Comparison of ENCODE assay signal across 3 cellular contexts in the genomic region with DNA sequence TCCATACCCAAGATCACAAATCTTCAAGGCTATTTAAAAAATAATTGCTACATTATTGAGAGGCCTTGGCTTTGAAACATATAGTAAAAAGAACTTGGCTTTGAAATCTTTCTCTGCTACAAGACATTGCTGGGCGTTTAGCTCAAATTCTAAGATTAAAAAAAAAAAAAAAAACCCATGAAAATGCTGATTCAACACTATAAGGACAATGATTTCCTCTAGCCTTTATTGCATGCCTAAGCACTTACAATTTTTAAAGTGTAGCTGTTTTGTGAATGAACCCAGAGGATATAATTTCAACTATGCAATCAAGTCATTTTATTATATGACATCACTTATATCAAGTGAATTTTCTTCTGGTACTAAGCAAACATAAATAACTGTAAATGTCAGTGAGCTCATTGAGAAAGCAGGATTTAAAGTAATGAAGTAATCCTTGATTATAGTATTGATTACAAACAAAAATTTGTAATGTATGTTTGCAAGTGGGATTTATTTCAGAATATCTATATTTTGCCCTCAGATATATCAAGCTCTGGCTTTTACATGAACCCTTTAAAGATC.
TF ChIP-seq lines count a peak whose summit lies in the region.

No MANE protein-coding gene starts in this region.

TF ChIP-seq in A549, 52 proteins besides CTCF, POLR2A, EP300 and RAD21:
- TF ChIP-seq CEBPB (IDR thresholded peaks at IDR 0.05) (no peak), MAFK (IDR thresholded peaks at IDR 0.05; ENCODE audit: partially characterized antibody) (peak; percentile 62)

TF ChIP-seq in HEK293, 187 proteins besides CTCF, POLR2A, EP300 and RAD21 (continues in another document):
- TF ChIP-seq YY1 (tag by site-specific recombination; IDR thresholded peaks at IDR 0.05) (no peak), ZNF155 (tag by site-specific recombination; IDR thresholded peaks at IDR 0.05) (no peak), ZNF26 (tag by site-specific recombination; IDR thresholded peaks at IDR 0.05) (no peak), MEIS1 (CRISPR knock-in tag; IDR thresholded peaks at IDR 0.05; ENCODE audit: borderline replicate concordance) (no peak), YY2 (tag by site-specific recombination; IDR thresholded peaks at IDR 0.05) (no peak), ZNF529 (tag by site-specific recombination; IDR thresholded peaks at IDR 0.05; ENCODE audit: insufficient replicate concordance) (no peak), ZNF518A (tag by site-specific recombination; conservative IDR thresholded peaks at IDR 0.05; ENCODE audit: low read depth) (no peak)
- TF ChIP-seq, protein P1, sequence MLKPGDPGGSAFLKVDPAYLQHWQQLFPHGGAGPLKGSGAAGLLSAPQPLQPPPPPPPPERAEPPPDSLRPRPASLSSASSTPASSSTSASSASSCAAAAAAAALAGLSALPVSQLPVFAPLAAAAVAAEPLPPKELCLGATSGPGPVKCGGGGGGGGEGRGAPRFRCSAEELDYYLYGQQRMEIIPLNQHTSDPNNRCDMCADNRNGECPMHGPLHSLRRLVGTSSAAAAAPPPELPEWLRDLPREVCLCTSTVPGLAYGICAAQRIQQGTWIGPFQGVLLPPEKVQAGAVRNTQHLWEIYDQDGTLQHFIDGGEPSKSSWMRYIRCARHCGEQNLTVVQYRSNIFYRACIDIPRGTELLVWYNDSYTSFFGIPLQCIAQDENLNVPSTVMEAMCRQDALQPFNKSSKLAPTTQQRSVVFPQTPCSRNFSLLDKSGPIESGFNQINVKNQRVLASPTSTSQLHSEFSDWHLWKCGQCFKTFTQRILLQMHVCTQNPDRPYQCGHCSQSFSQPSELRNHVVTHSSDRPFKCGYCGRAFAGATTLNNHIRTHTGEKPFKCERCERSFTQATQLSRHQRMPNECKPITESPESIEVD (tag by site-specific recombination; IDR thresholded peaks at IDR 0.05), result 0 out of 2 replicates have a peak, but pooled peaks have one; percentile 20
- TF ChIP-seq, protein P2, sequence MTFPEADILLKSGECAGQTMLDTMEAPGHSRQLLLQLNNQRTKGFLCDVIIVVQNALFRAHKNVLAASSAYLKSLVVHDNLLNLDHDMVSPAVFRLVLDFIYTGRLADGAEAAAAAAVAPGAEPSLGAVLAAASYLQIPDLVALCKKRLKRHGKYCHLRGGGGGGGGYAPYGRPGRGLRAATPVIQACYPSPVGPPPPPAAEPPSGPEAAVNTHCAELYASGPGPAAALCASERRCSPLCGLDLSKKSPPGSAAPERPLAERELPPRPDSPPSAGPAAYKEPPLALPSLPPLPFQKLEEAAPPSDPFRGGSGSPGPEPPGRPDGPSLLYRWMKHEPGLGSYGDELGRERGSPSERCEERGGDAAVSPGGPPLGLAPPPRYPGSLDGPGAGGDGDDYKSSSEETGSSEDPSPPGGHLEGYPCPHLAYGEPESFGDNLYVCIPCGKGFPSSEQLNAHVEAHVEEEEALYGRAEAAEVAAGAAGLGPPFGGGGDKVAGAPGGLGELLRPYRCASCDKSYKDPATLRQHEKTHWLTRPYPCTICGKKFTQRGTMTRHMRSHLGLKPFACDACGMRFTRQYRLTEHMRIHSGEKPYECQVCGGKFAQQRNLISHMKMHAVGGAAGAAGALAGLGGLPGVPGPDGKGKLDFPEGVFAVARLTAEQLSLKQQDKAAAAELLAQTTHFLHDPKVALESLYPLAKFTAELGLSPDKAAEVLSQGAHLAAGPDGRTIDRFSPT (tag by site-specific recombination; IDR thresholded peaks at IDR 0.05), result peak; percentile 54; the same call in 1 of the 2 replicates

TF ChIP-seq in H1, 55 proteins besides CTCF, POLR2A, EP300 and RAD21:
- TF ChIP-seq TEAD4 (IDR thresholded peaks at IDR 0.05; ENCODE audit: low read depth, low read length), result no peak
- no peak for TF ChIP-seq USF2 (IDR thresholded peaks at IDR 0.05; ENCODE audit: low read length)
- TF ChIP-seq MAFK (IDR thresholded peaks at IDR 0.05; ENCODE audit: low read depth, low read length), result peak; percentile 12; the same call in 1 of the 2 replicates
